Comparison of ENCODE assay signal across 13 cellular contexts in genomic region chr17:78079253-78079652, GRCh38. TPM values are rescaled to one million over a fixed set of nuclear protein-coding genes. Genes with fewer than 3 reads are reported as not detected.
A peak's percentile ranks its signal among the peaks of the same experiment; 100 is the strongest.
DNase-seq lines count a peak whose midpoint lies in the region; ATAC-seq and TF ChIP-seq lines count a peak whose summit lies in the region.
"Had no signal": no experiment of that assay in that cellular context is flagged by ENCODE, and none has a peak within 500 bp of the region (broad histone marks: within the 10 kb centered on the region; RNA-seq: fewer than 3 reads in every experiment).

No MANE protein-coding gene starts in this region.

- H2BK12ac ChIP-seq in trophoblast cell (ENCODE audit: low read length), result no peak overlapping the region

- no peak overlapping the region for H2AFZ ChIP-seq in trophoblast cell (ENCODE audit: insufficient read depth, low read length, poor library complexity)

- no peak overlapping the region for H2BK120ac ChIP-seq in trophoblast cell (ENCODE audit: insufficient read depth, low read length, poor library complexity)

- H2BK5ac ChIP-seq in trophoblast cell (ENCODE audit: low read depth, low read length, poor library complexity), result no peak overlapping the region

- no peak overlapping the region for H4K12ac ChIP-seq in trophoblast cell (ENCODE audit: low read depth, low read length)

- no peak overlapping the region for H2AK5ac ChIP-seq in trophoblast cell (ENCODE audit: low read length)

- peak overlapping the region; percentile 32 for H3K27ac Mint-ChIP-seq in activated CD8-positive, alpha-beta T cell treated with anti-CD3 and anti-CD28 coated beads, Interleukin-2, amount 10 ng/mL, durations not matched to agents 7 days and 5 days
- no peak overlapping the region for H3K27ac Mint-ChIP-seq in activated CD8-positive, alpha-beta T cell treated with anti-CD3 and anti-CD28 coated beads for 36 hours

- no peaks in the 10 kb centered on the region for H3K27me3 ChIP-seq in trophoblast cell (ENCODE audit: insufficient read depth, low read length)
- no peaks in the 10 kb centered on the region for H3K27me3 ChIP-seq in ovary
- H3K27me3 ChIP-seq in suprapubic skin, result no peaks in the 10 kb centered on the region
- H3K27me3 ChIP-seq: BLaER1 had no signal

- no peak for TF ChIP-seq CTCF in activated CD8-positive, alpha-beta T cell treated with anti-CD3 and anti-CD28 coated beads for 36 hours (IDR thresholded peaks at IDR 0.05)
- TF ChIP-seq CTCF in ovary (IDR thresholded peaks at IDR 0.05) (no peak), suprapubic skin (IDR thresholded peaks at IDR 0.05) (no peak)

- H3K23ac ChIP-seq in trophoblast cell (ENCODE audit: low read length), result no peak overlapping the region

- TF ChIP-seq POLR2A in ovary (IDR thresholded peaks at IDR 0.05) (no peak), suprapubic skin (IDR thresholded peaks at IDR 0.05) (no peak)

- no CpG with 5 or more reads among the region's 6 CpGs for WGBS in trophoblast cell (ENCODE audit: extremely low coverage, insufficient coverage, insufficient read length)
- 88 to 91% (median 91%) methylated on average over 6 of the region's 6 CpGs for WGBS in ovary, 3 donors
- 85% methylated on average over 6 of the region's 6 CpGs for WGBS in suprapubic skin

- no peak overlapping the region for H3K4me3 ChIP-seq in trophoblast cell (ENCODE audit: low read depth, low read length)
- no peak overlapping the region for H3K4me3 ChIP-seq in ovary
- H3K4me3 ChIP-seq in suprapubic skin, result no peak overlapping the region
- H3K4me3 ChIP-seq: BLaER1, HAP-1 had no signal

- H3K36me3 ChIP-seq in trophoblast cell (ENCODE audit: control insufficient read depth in 1 of 2, insufficient read depth in 2 of 2, low read length in 2 of 2) (peaks cover 2 to 5% of the 10 kb centered on the region in 2 experiments), ovary (no peaks in the 10 kb centered on the region), suprapubic skin (peaks cover 94% of the 10 kb centered on the region)

- H4K91ac ChIP-seq in trophoblast cell (ENCODE audit: low read depth, low read length), result no peak overlapping the region

- no peak for DNase-seq in activated CD8-positive, alpha-beta T cell treated with anti-CD3 and anti-CD28 coated beads, Interleukin-2, amount 10 ng/mL, durations not matched to agents 7 days and 5 days
- no peak for DNase-seq in activated CD8-positive, alpha-beta T cell treated with anti-CD3 and anti-CD28 coated beads for 36 hours
- DNase-seq in Right ventricle myocardium superior (peak; percentile 56), cardiac septum (ENCODE audit: low spot score) (no peak), trophoblast cell (no peak), ovary (no peak), suprapubic skin (ENCODE audit: low spot score in 2 of 2) (no peak)
- DNase-seq in stimulated activated naive CD4-positive, alpha-beta T cell treated with Interleukin-2 at 50 U/mL for 16 hours (lab: John Stamatoyannopoulos, UW), result no peak
- DNase-seq: DMS53, GF-D8 had no signal

- no peaks in the 10 kb centered on the region for H3K79me2 ChIP-seq in trophoblast cell (ENCODE audit: control insufficient read depth, insufficient read depth, low read length, poor library complexity)

- ATAC-seq in activated CD8-positive, alpha-beta T cell treated with anti-CD3 and anti-CD28 coated beads, Interleukin-2, amount 10 ng/mL, durations not matched to agents 7 days and 5 days, result no peak
- ATAC-seq in activated CD8-positive, alpha-beta T cell treated with anti-CD3 and anti-CD28 coated beads for 36 hours, result no peak
- ATAC-seq in Right ventricle myocardium superior (ENCODE audit: poor library complexity), result peak; percentile 90

- no peaks in the 10 kb centered on the region for H3K4me1 ChIP-seq in trophoblast cell (ENCODE audit: control insufficient read depth in 1 of 2, insufficient read depth in 2 of 2, low read length in 2 of 2)
- no peaks in the 10 kb centered on the region for H3K4me1 ChIP-seq in ovary (ENCODE audit: insufficient read depth)
- no peaks in the 10 kb centered on the region for H3K4me1 ChIP-seq in suprapubic skin
- H3K4me1 ChIP-seq: HAP-1 had no signal

- POLR2A ChIA-PET in activated CD8-positive, alpha-beta T cell treated with anti-CD3 and anti-CD28 coated beads, Interleukin-2, amount 10 ng/mL, durations not matched to agents 7 days and 5 days (lab: Charles Lee), result no interaction called here
- POLR2A ChIA-PET in activated CD8-positive, alpha-beta T cell treated with anti-CD3 and anti-CD28 coated beads for 36 hours (lab: Charles Lee), result no interaction called here

- no peak overlapping the region for H3K14ac ChIP-seq in trophoblast cell (ENCODE audit: low read length)

- H3K9ac ChIP-seq in trophoblast cell (ENCODE audit: low read length), result peak overlapping the region; percentile 71
- H3K9ac ChIP-seq: BLaER1 had no signal

- no peak overlapping the region for H3K4me3 Mint-ChIP-seq in activated CD8-positive, alpha-beta T cell treated with anti-CD3 and anti-CD28 coated beads, Interleukin-2, amount 10 ng/mL, durations not matched to agents 7 days and 5 days
- no peak overlapping the region for H3K4me3 Mint-ChIP-seq in activated CD8-positive, alpha-beta T cell treated with anti-CD3 and anti-CD28 coated beads for 36 hours

- H3K9me3 ChIP-seq in trophoblast cell (ENCODE audit: insufficient read depth, low read depth, low read length), result peaks cover under 1% of the 10 kb centered on the region
- no peaks in the 10 kb centered on the region for H3K9me3 ChIP-seq in ovary
- H3K9me3 ChIP-seq in suprapubic skin, result no peaks in the 10 kb centered on the region
- H3K9me3 ChIP-seq: BLaER1, HAP-1 had no signal

- intact Hi-C loops in activated CD8-positive, alpha-beta T cell treated with anti-CD3 and anti-CD28 coated beads for 36 hours (cut with micrococcal nuclease), result no loop called here
- intact Hi-C loops in Right ventricle myocardium superior (cut with DNase I), result no loop called here
- intact Hi-C loops in cardiac septum (cut with DNase I), result loop anchor here (5.0 kb wide), 1 partner anchor 42 kb away; no protein-coding TSS in a partner anchor
- intact Hi-C loops in ovary (cut with DNase I), result no loop called here

- H4K8ac ChIP-seq in trophoblast cell (ENCODE audit: low read depth, low read length), result no peak overlapping the region

- H3K27me3 Mint-ChIP-seq in activated CD8-positive, alpha-beta T cell treated with anti-CD3 and anti-CD28 coated beads, Interleukin-2, amount 10 ng/mL, durations not matched to agents 7 days and 5 days (ENCODE audit: low read depth), result no peaks in the 10 kb centered on the region
- H3K27me3 Mint-ChIP-seq in activated CD8-positive, alpha-beta T cell treated with anti-CD3 and anti-CD28 coated beads for 36 hours, result no peaks in the 10 kb centered on the region

- peaks cover 5% of the 10 kb centered on the region for H3K4me1 Mint-ChIP-seq in activated CD8-positive, alpha-beta T cell treated with anti-CD3 and anti-CD28 coated beads, Interleukin-2, amount 10 ng/mL, durations not matched to agents 7 days and 5 days (ENCODE audit: low read depth)
- no peaks in the 10 kb centered on the region for H3K4me1 Mint-ChIP-seq in activated CD8-positive, alpha-beta T cell treated with anti-CD3 and anti-CD28 coated beads for 36 hours (ENCODE audit: low read depth)

- H3K79me1 ChIP-seq in trophoblast cell (ENCODE audit: low read length), result no peaks in the 10 kb centered on the region

- H3K18ac ChIP-seq in trophoblast cell (ENCODE audit: low read length), result no peak overlapping the region

- H3K9me3 Mint-ChIP-seq in activated CD8-positive, alpha-beta T cell treated with anti-CD3 and anti-CD28 coated beads, Interleukin-2, amount 10 ng/mL, durations not matched to agents 7 days and 5 days (ENCODE audit: insufficient read depth), result no peaks in the 10 kb centered on the region
- H3K9me3 Mint-ChIP-seq in activated CD8-positive, alpha-beta T cell treated with anti-CD3 and anti-CD28 coated beads for 36 hours, result no peaks in the 10 kb centered on the region

- no peak overlapping the region for H3K4ac ChIP-seq in trophoblast cell (ENCODE audit: low read depth, low read length)

- CTCF ChIA-PET in activated CD8-positive, alpha-beta T cell treated with anti-CD3 and anti-CD28 coated beads, Interleukin-2, amount 10 ng/mL, durations not matched to agents 7 days and 5 days (lab: Charles Lee), result no interaction called here
- CTCF ChIA-PET in activated CD8-positive, alpha-beta T cell treated with anti-CD3 and anti-CD28 coated beads for 36 hours (lab: Charles Lee), result no interaction called here

- no peak for TF ChIP-seq EP300 in ovary (IDR thresholded peaks at IDR 0.05)
- TF ChIP-seq EP300 in suprapubic skin (IDR thresholded peaks at IDR 0.05), result no peak

- H3K4me2 ChIP-seq in trophoblast cell (ENCODE audit: low read length), result no peak overlapping the region
- H3K4me2 ChIP-seq: BLaER1 had no signal

- peaks cover 34% of the 10 kb centered on the region for H3K36me3 Mint-ChIP-seq in activated CD8-positive, alpha-beta T cell treated with anti-CD3 and anti-CD28 coated beads, Interleukin-2, amount 10 ng/mL, durations not matched to agents 7 days and 5 days (ENCODE audit: low read depth)
- H3K36me3 Mint-ChIP-seq in activated CD8-positive, alpha-beta T cell treated with anti-CD3 and anti-CD28 coated beads for 36 hours (ENCODE audit: low read depth), result peaks cover 19% of the 10 kb centered on the region

- H3K27ac ChIP-seq in trophoblast cell (ENCODE audit: low read depth, low read length) (no peak overlapping the region), ovary (no peak overlapping the region), suprapubic skin (no peak overlapping the region)
- H3K27ac ChIP-seq: 22Rv1, BLaER1 had no signal

RNA-seq across cellular contexts. Expression of gene TMC6, which starts 49.3 kb away (rescaled TPM):
- total RNA-seq in activated CD8-positive, alpha-beta T cell treated with anti-CD3 and anti-CD28 coated beads, Interleukin-2, amount 10 ng/mL, durations not matched to agents 7 days and 5 days, result 100 to 1,000 TPM; 407 to 476 TPM
- total RNA-seq in activated CD8-positive, alpha-beta T cell treated with anti-CD3 and anti-CD28 coated beads for 36 hours, result 100 to 1,000 TPM; 209 to 213 TPM
- 57.2 TPM for total RNA-seq in Right ventricle myocardium superior
- 80.1 TPM for total RNA-seq in cardiac septum
- 36.7 and 38.3 TPM in 2 replicates for polyA plus RNA-seq in trophoblast cell (2013)
- 10 to 100 TPM in 4 of 7 donors, 1 to 10 TPM in 3; 7.2 to 26.8 (median 17.4) TPM for total RNA-seq in ovary
- polyA plus RNA-seq in ovary, result 1 to 10 TPM; 1.2 to 7.2 TPM
- total RNA-seq in suprapubic skin, result 10 to 100 TPM; 27.9 to 48.8 (median 32.0) TPM

RNA-seq across cellular contexts. Expression of gene TMC8, which starts 51.3 kb away (rescaled TPM):
- 100 to 1,000 TPM; 258 to 278 TPM for total RNA-seq in activated CD8-positive, alpha-beta T cell treated with anti-CD3 and anti-CD28 coated beads, Interleukin-2, amount 10 ng/mL, durations not matched to agents 7 days and 5 days
- total RNA-seq in activated CD8-positive, alpha-beta T cell treated with anti-CD3 and anti-CD28 coated beads for 36 hours, result 100 to 1,000 TPM; 182 to 197 TPM
- 1.6 TPM for total RNA-seq in Right ventricle myocardium superior
- 2.2 TPM for total RNA-seq in cardiac septum
- polyA plus RNA-seq in trophoblast cell (2013), result 0.26 and 0.70 TPM in 2 replicates
- total RNA-seq in ovary, result 1 to 10 TPM; 1.1 to 4.2 (median 2.4) TPM
- polyA plus RNA-seq in ovary, result 1 to 10 TPM in 1 of 2 donors, under 1 TPM in 1; 0.94 to 2.9 TPM
- total RNA-seq in suprapubic skin, result 1 to 10 TPM in 2 of 4 donors, under 1 TPM in 2; 0.36 to 6.4 (median 1.8) TPM

Comparison
In these comparisons a context has a peak if more than half of its experiments do, and no peak if none do; other contexts are left out.
1. RNA of gene TMC8, which starts 51.3 kb away (total RNA-seq): 258 to 278 TPM in activated CD8-positive, alpha-beta T cell treated with anti-CD3 and anti-CD28 coated beads, Interleukin-2, amount 10 ng/mL, durations not matched to agents 7 days and 5 days and 182 to 197 TPM in activated CD8-positive, alpha-beta T cell treated with anti-CD3 and anti-CD28 coated beads for 36 hours; 0.36 to 6.4 TPM in suprapubic skin, 1.1 to 4.2 TPM in ovary, 2.2 TPM in cardiac septum (single experiment) and 1.6 TPM in Right ventricle myocardium superior (single experiment); every median in the first group is over 10 times any median in the second.